1 cellular context compared by ENCODE assay signal in genomic region chr7:151191544-151191943, GRCh38.
A peak's percentile ranks its signal among the peaks of the same experiment; 100 is the strongest.
TF ChIP-seq lines count a peak whose summit lies in the region.

No MANE protein-coding gene starts in this region.

TF ChIP-seq in HepG2, 621 proteins besides CTCF, POLR2A, EP300 and RAD21:
- TF ChIP-seq NFYB (CRISPR knock-in tag; IDR thresholded peaks at IDR 0.05) (0 out of 2 replicates have a peak, but pooled peaks have one; percentile 38), XRCC5 (optimal IDR thresholded peaks at IDR 0.05; ENCODE audit: low read length) (peak; percentile 36), ZNF263 (CRISPR knock-in tag; IDR thresholded peaks at IDR 0.05) (peak; percentile 48; the same call in 1 of the 2 replicates), ZNF484 (CRISPR knock-in tag; IDR thresholded peaks at IDR 0.05; ENCODE audit: borderline replicate concordance, low read depth) (no peak)
